In genomic region chr17:4956493-4957061, GRCh38 we compare ENCODE assay signal across 13 cellular contexts. TPM values are rescaled to one million over a fixed set of nuclear protein-coding genes. Genes with fewer than 3 reads are reported as not detected.
DNase-seq lines count a peak whose midpoint lies in the region; ATAC-seq, FAIRE-seq and TF ChIP-seq lines count a peak whose summit lies in the region.
"Had no signal": no experiment of that assay in that cellular context is flagged by ENCODE, and none has a peak within 500 bp of the region (broad histone marks: within the 10 kb centered on the region; RNA-seq: fewer than 3 reads in every experiment).

No MANE protein-coding gene starts in this region.

- FAIRE-seq in astrocyte (lab: Jason Lieb, UNC), result no peak

- H3K36me3 Mint-ChIP-seq in astrocyte (ENCODE audit: low read depth, unreplicated experiment), result peaks cover 22% of the 10 kb centered on the region
- peaks cover 27% of the 10 kb centered on the region for H3K36me3 Mint-ChIP-seq in neural progenitor cell

- H3K9me3 ChIP-seq in OCI-LY3 (ENCODE audit: insufficient read depth, low read length) (no peaks in the 10 kb centered on the region), astrocyte (ENCODE audit: insufficient read depth, low read depth, low read length) (no peaks in the 10 kb centered on the region), neural progenitor cell (ENCODE audit: low read depth) (no peaks in the 10 kb centered on the region)
- H3K9me3 ChIP-seq: left lung, thoracic aorta had no signal

- H4K20me1 ChIP-seq in OCI-LY3 (ENCODE audit: insufficient read depth, low read length) (no peaks in the 10 kb centered on the region), astrocyte (ENCODE audit: insufficient read depth, low read length) (no peaks in the 10 kb centered on the region), neural progenitor cell (ENCODE audit: low read depth) (no peaks in the 10 kb centered on the region)

- H3K27ac Mint-ChIP-seq in astrocyte (ENCODE audit: unreplicated experiment), result no peak overlapping the region
- H3K27ac Mint-ChIP-seq in neural progenitor cell, result peak overlapping the region; percentile 78

- H3K4me3 Mint-ChIP-seq in astrocyte (ENCODE audit: unreplicated experiment), result no peak overlapping the region
- H3K4me3 Mint-ChIP-seq in neural progenitor cell, result no peak overlapping the region

- H2AFZ ChIP-seq in OCI-LY3 (ENCODE audit: low read depth, low read length) (no peak overlapping the region), astrocyte (ENCODE audit: low read depth, low read length) (no peak overlapping the region), neural progenitor cell (replicated peaks) (no peak overlapping the region)

- DNase-seq in ELF-1 (ENCODE audit: low read depth, low spot score), result peak; percentile 41
- no peak for DNase-seq in astrocyte (ENCODE audit: low read depth)
- DNase-seq in neural progenitor cell (ENCODE audit: low spot score), result peak; percentile 52
- DNase-seq: NCI-H774 had no signal

- H3K4me2 ChIP-seq in OCI-LY3 (ENCODE audit: low read length) (no peak overlapping the region), astrocyte (ENCODE audit: low read length) (no peak overlapping the region), neural progenitor cell (no peak overlapping the region)

- H3K4me1 ChIP-seq in OCI-LY3 (ENCODE audit: low read length) (peaks cover 3% of the 10 kb centered on the region; the same call in 1 of the 2 replicates), astrocyte (ENCODE audit: insufficient read depth, low read length) (peaks cover 14% of the 10 kb centered on the region), neural progenitor cell (peaks cover 12% of the 10 kb centered on the region)

- peaks cover 19% of the 10 kb centered on the region for H3F3A ChIP-seq in neural progenitor cell (ENCODE audit: low read depth)

- no peaks in the 10 kb centered on the region for H3K27me3 ChIP-seq in OCI-LY3 (ENCODE audit: low read depth, low read length)
- no peaks in the 10 kb centered on the region for H3K27me3 ChIP-seq in astrocyte (ENCODE audit: insufficient read depth, low read length)
- H3K27me3 ChIP-seq in neural progenitor cell, result no peaks in the 10 kb centered on the region
- H3K27me3 ChIP-seq: left lung had no signal

- H3K4me3 ChIP-seq in OCI-LY3 (ENCODE audit: low read length) (no peak overlapping the region), astrocyte (ENCODE audit: insufficient read depth, low read depth, low read length) (no peak overlapping the region), neural progenitor cell (no peak overlapping the region)
- H3K4me3 ChIP-seq: left lung, skin epidermis, thoracic aorta had no signal

- ATAC-seq in GM21381 (IDR thresholded peaks at IDR 0.05; ENCODE audit: unreplicated experiment), result no peak
- no peak for ATAC-seq in GM18873 (IDR thresholded peaks at IDR 0.05; ENCODE audit: low FRiP score, unreplicated experiment)
- no peak for ATAC-seq in HG03196 (IDR thresholded peaks at IDR 0.05; ENCODE audit: unreplicated experiment)
- no peak for ATAC-seq in HG03571 (IDR thresholded peaks at IDR 0.05; ENCODE audit: unreplicated experiment)
- ATAC-seq: activated CD4-positive, CD25-positive, alpha-beta regulatory T cell treated with anti-CD3 and anti-CD28 coated beads, Interleukin-2, amount 50 U/mL, for 24 hours; left lung had no signal

- H3K4me1 Mint-ChIP-seq in astrocyte (ENCODE audit: low read depth, unreplicated experiment) (peaks cover 20% of the 10 kb centered on the region), neural progenitor cell (peaks cover 18% of the 10 kb centered on the region)

- H3K27me3 Mint-ChIP-seq in astrocyte (ENCODE audit: low read depth, unreplicated experiment) (no peaks in the 10 kb centered on the region), neural progenitor cell (ENCODE audit: insufficient read depth, low read depth) (peaks cover 6% of the 10 kb centered on the region)

- peaks cover under 1% of the 10 kb centered on the region; the same call in 1 of the 2 replicates for H3K79me2 ChIP-seq in OCI-LY3 (ENCODE audit: low read length)
- H3K79me2 ChIP-seq in astrocyte (ENCODE audit: insufficient read depth, low read length), result no peaks in the 10 kb centered on the region
- peaks cover under 1% of the 10 kb centered on the region for H3K79me2 ChIP-seq in neural progenitor cell (ENCODE audit: low read depth)

- no peak overlapping the region for H3K27ac ChIP-seq in OCI-LY3 (ENCODE audit: low read length)
- H3K27ac ChIP-seq in astrocyte (ENCODE audit: low read depth, low read length), result no peak overlapping the region
- no peak overlapping the region for H3K27ac ChIP-seq in neural progenitor cell
- H3K27ac ChIP-seq: left lung, skin epidermis, thoracic aorta had no signal

- TF ChIP-seq CTCF in OCI-LY3 (IDR thresholded peaks at IDR 0.05; ENCODE audit: low read depth, low read length) (peak; percentile 59), astrocyte (IDR thresholded peaks at IDR 0.05; ENCODE audit: insufficient read depth, low read depth, low read length) (peak; percentile 2), neural progenitor cell (IDR thresholded peaks at IDR 0.05) (peak; percentile 56)

- H3K9me3 Mint-ChIP-seq in astrocyte (ENCODE audit: unreplicated experiment), result no peaks in the 10 kb centered on the region
- no peaks in the 10 kb centered on the region for H3K9me3 Mint-ChIP-seq in neural progenitor cell

- H3K9ac ChIP-seq in OCI-LY3 (ENCODE audit: low read length), result no peak overlapping the region
- H3K9ac ChIP-seq in astrocyte (ENCODE audit: low read length), result no peak overlapping the region
- no peak overlapping the region for H3K9ac ChIP-seq in neural progenitor cell

- H3K36me3 ChIP-seq in OCI-LY3 (replicated peaks; ENCODE audit: low read depth, low read length) (no peaks in the 10 kb centered on the region), astrocyte (ENCODE audit: insufficient read depth, low read length) (peaks cover 5% of the 10 kb centered on the region), neural progenitor cell (no peaks in the 10 kb centered on the region)

RNA-seq across cellular contexts. Expression of gene ENO3, which starts 5.7 kb away (rescaled TPM):
- total RNA-seq in astrocyte (12.7 and 20.4 TPM in 2 replicates), neural progenitor cell (ENCODE audit: low replicate concordance) (20.8 and 24.5 TPM in 2 replicates)

RNA-seq across cellular contexts. Expression of gene PFN1, which starts 8.2 kb away (rescaled TPM):
- total RNA-seq in astrocyte (1,246 and 1,346 TPM in 2 replicates), neural progenitor cell (ENCODE audit: low replicate concordance) (203 and 458 TPM in 2 replicates)

RNA-seq across cellular contexts. Expression of gene SPAG7, which starts 11.0 kb away (rescaled TPM):
- total RNA-seq in astrocyte (57.2 and 60.9 TPM in 2 replicates), neural progenitor cell (ENCODE audit: low replicate concordance) (79.7 and 97.6 TPM in 2 replicates)

RNA-seq across cellular contexts. Expression of gene RNF167, which starts 16.5 kb away (rescaled TPM):
- total RNA-seq in astrocyte, result 88.0 and 89.7 TPM in 2 replicates
- 43.9 and 82.1 TPM in 2 replicates for total RNA-seq in neural progenitor cell (ENCODE audit: low replicate concordance)

RNA-seq across cellular contexts. Expression of gene SLC25A11, which starts 16.7 kb away (rescaled TPM):
- 36.8 and 43.0 TPM in 2 replicates for total RNA-seq in astrocyte
- total RNA-seq in neural progenitor cell (ENCODE audit: low replicate concordance), result 35.3 and 61.6 TPM in 2 replicates

Comparison
In these comparisons a context has a peak if more than half of its experiments do, and no peak if none do; other contexts are left out.
1. CTCF ChIP-seq: peak in every context shown above with its lines; median percentile 59 in OCI-LY3; 56 in neural progenitor cell; 2 in astrocyte.